8 cellular contexts compared by ENCODE assay signal in the genomic region with DNA sequence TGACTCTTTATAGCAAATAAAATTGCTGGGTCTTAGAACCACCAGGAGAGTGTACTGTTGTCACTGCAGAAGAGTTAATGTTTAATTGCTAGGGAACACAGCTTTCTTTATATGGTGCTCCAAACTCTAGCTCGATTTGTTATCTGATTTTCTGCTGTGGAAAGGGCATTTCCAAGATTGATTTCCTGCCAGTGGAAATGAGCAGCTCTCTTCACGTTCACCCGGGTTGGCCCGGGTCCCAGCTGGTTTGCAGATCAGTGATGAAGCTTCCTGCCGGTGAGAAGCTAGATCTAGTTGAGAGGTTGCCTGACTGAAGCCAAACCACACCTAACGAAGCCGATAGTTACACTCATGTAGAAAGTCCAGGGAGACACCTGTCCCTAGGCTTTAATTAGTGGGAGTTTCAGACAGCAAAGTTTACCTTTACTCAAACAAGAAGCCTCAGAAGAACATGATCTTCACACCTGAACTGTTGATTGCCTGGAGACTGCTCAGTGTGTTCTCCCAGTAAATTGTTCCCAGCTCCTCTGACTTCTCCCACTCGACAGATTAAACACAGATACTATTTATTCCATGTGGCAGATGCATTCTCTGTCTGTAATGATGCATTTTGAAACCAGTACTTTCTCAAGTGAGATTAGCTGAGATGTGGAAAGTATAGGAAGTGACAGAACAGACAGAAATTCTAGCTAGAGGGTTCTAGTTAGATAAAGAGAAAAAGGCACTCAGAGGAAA. TPM values are rescaled to one million over a fixed set of nuclear protein-coding genes. Genes with fewer than 3 reads are reported as not detected.
DNase-seq lines count a peak whose midpoint lies in the region; ATAC-seq, FAIRE-seq and TF ChIP-seq lines count a peak whose summit lies in the region.

No MANE protein-coding gene starts in this region.

- peak; percentile 60 for ATAC-seq in HG02870 (IDR thresholded peaks at IDR 0.05; ENCODE audit: unreplicated experiment)

- peak; percentile 93 for FAIRE-seq in GM18507 (lab: Jason Lieb, UNC)

- TF ChIP-seq CTCF in fibroblast of the aortic adventitia (IDR thresholded peaks at IDR 0.05; ENCODE audit: insufficient read depth, low read length): peak; percentile 3

- DNase-seq in A172 (ENCODE audit: low spot score): peak; percentile 42
- peak; percentile 52 for DNase-seq in GM18507 (ENCODE audit: extremely low spot score, insufficient read length, low read depth)
- peak; percentile 65 for DNase-seq in NCI-H2029 treated with DMSO at 0.1 percent for 48 hours (lab: John Stamatoyannopoulos, UW)
- peak; percentile 69 for DNase-seq in activated CD8-positive, alpha-beta memory T cell treated with anti-CD3 and anti-CD28 coated beads, Interleukin-2, amount 50 U/mL, for 48 hours
- peak; percentile 52 for DNase-seq in fibroblast of the aortic adventitia (ENCODE audit: low read depth)
- peak; percentile 21 for DNase-seq in skeletal muscle cell (ENCODE audit: low read depth)
- no peak for DNase-seq in NCI-H2107 treated with DMSO at 0.1 percent for 48 hours (lab: John Stamatoyannopoulos, UW; ENCODE audit: unreplicated experiment)

- no peak overlapping the region for H3K4me3 ChIP-seq in fibroblast of the aortic adventitia (ENCODE audit: low read depth, low read length)
- H3K4me3 ChIP-seq in skeletal muscle cell (ENCODE audit: low read depth, low read length): no peak overlapping the region

RNA-seq across cellular contexts. Expression of gene PAQR8, which starts 27.8 kb away (rescaled TPM):
- 2.7 and 3.6 TPM in 2 replicates for total RNA-seq in A172 (2014; rRNA removed; shearing (Covaris generic))
- 3.5 and 8.6 TPM in 2 replicates for total RNA-seq in fibroblast of the aortic adventitia (ENCODE audit: low replicate concordance)

RNA-seq across cellular contexts. Expression of gene EFHC1, which starts 30.3 kb away (rescaled TPM):
- total RNA-seq in A172 (2014; rRNA removed; shearing (Covaris generic)): 29.1 and 39.1 TPM in 2 replicates
- total RNA-seq in fibroblast of the aortic adventitia (ENCODE audit: low replicate concordance): 30.3 and 44.2 TPM in 2 replicates
